ENCODE assay signal across 11 cellular contexts in genomic region chr1:15680131-15680530, GRCh38. TPM values are rescaled to one million over a fixed set of nuclear protein-coding genes. Genes with fewer than 3 reads are reported as not detected.
A peak's percentile ranks its signal among the peaks of the same experiment; 100 is the strongest.
DNase-seq lines count a peak whose midpoint lies in the region; TF ChIP-seq lines count a peak whose summit lies in the region.
"Had no signal": no experiment of that assay in that cellular context is flagged by ENCODE, and none has a peak within 500 bp of the region (broad histone marks: within the 10 kb centered on the region; RNA-seq: fewer than 3 reads in every experiment).

No MANE protein-coding gene starts in this region.

- H3K9ac ChIP-seq in endodermal cell (ENCODE audit: extremely low read depth, low read length, poor library complexity, severe bottlenecking) (no peak overlapping the region), trophoblast cell (ENCODE audit: low read length) (no peak overlapping the region), MM.1S (ENCODE audit: low read length) (no peak overlapping the region)

- no peaks in the 10 kb centered on the region for H4K20me1 ChIP-seq in MM.1S (ENCODE audit: insufficient read depth, low read length)

- H2AFZ ChIP-seq in trophoblast cell (ENCODE audit: insufficient read depth, low read length, poor library complexity) = no peak overlapping the region
- H2AFZ ChIP-seq in MM.1S (ENCODE audit: low read length) = no peak overlapping the region

- H3K9me2 ChIP-seq in MM.1S (replicated peaks; ENCODE audit: insufficient read depth, low read length) = no peaks in the 10 kb centered on the region

- H3K4me1 Mint-ChIP-seq in endodermal cell = peaks cover 10% of the 10 kb centered on the region

- peaks cover 17% of the 10 kb centered on the region for H3K79me1 ChIP-seq in trophoblast cell (ENCODE audit: low read length)

- no peaks in the 10 kb centered on the region for H3K4me1 ChIP-seq in endodermal cell (ENCODE audit: control insufficient read depth, insufficient read depth, low read length)
- H3K4me1 ChIP-seq in trophoblast cell (ENCODE audit: control insufficient read depth in 1 of 2, insufficient read depth in 2 of 2, low read length in 2 of 2) = peaks cover 16 to 25% of the 10 kb centered on the region in 2 experiments
- no peaks in the 10 kb centered on the region for H3K4me1 ChIP-seq in MM.1S (ENCODE audit: low read length)

- DNase-seq in AG20443 (ENCODE audit: low spot score) (peak; percentile 88), MG63 (peak; percentile 86), endodermal cell (no peak), trophoblast cell (peak; percentile 96 to 97), MM.1S (no peak), SW480 (ENCODE audit: low spot score) (no peak), cortex of kidney (lab: John Stamatoyannopoulos, UW) (no peak), AML-193 (lab: John Stamatoyannopoulos, UW) (no peak)
- DNase-seq: activated T-cell treated with anti-CD3 and anti-CD28 coated beads, Interleukin-2, amount 50 U/mL, for 4 hours; effector memory CD4-positive, alpha-beta T cell had no signal

- no peak overlapping the region for H3K4ac ChIP-seq in trophoblast cell (ENCODE audit: low read depth, low read length)

- 93 to 97% methylated on average over 11 of the region's 11 CpGs for WGBS in endodermal cell (ENCODE audit: insufficient coverage in 1 of 2, insufficient read length in 1 of 2), 2 experiments
- no CpG with 5 or more reads among the region's 11 CpGs for WGBS in trophoblast cell (ENCODE audit: extremely low coverage, insufficient coverage, insufficient read length)

- H3K27ac Mint-ChIP-seq in endodermal cell = peak overlapping the region; percentile 37
- H3K27ac Mint-ChIP-seq: progenitor cell of endocrine pancreas had no signal

- no peak overlapping the region for H4K12ac ChIP-seq in trophoblast cell (ENCODE audit: low read depth, low read length)

- H3K27me3 ChIP-seq in MG63 = no peaks in the 10 kb centered on the region
- H3K27me3 ChIP-seq in endodermal cell (ENCODE audit: control insufficient read depth, insufficient read depth, low read length, poor library complexity, severe bottlenecking) = no peaks in the 10 kb centered on the region
- H3K27me3 ChIP-seq in trophoblast cell (ENCODE audit: insufficient read depth, low read length) = no peaks in the 10 kb centered on the region
- no peaks in the 10 kb centered on the region for H3K27me3 ChIP-seq in MM.1S (replicated peaks; ENCODE audit: insufficient read depth, low read length)

- H3K36me3 ChIP-seq in MG63 = no peaks in the 10 kb centered on the region
- H3K36me3 ChIP-seq in endodermal cell (ENCODE audit: control insufficient read depth, insufficient read depth, low read length) = no peaks in the 10 kb centered on the region
- no peaks in the 10 kb centered on the region for H3K36me3 ChIP-seq in trophoblast cell (ENCODE audit: control insufficient read depth in 1 of 2, insufficient read depth in 2 of 2, low read length in 2 of 2)
- no peaks in the 10 kb centered on the region for H3K36me3 ChIP-seq in MM.1S (replicated peaks; ENCODE audit: insufficient read depth, low read length)

- no peak overlapping the region for H3K18ac ChIP-seq in trophoblast cell (ENCODE audit: low read length)

- H3K4me2 ChIP-seq in trophoblast cell (ENCODE audit: low read length) = no peak overlapping the region
- no peak overlapping the region for H3K4me2 ChIP-seq in MM.1S (ENCODE audit: low read depth, low read length)

- H3K14ac ChIP-seq in trophoblast cell (ENCODE audit: low read length) = no peak overlapping the region

- peaks cover 2% of the 10 kb centered on the region for H3K27me3 Mint-ChIP-seq in endodermal cell (ENCODE audit: insufficient read depth)
- H3K27me3 Mint-ChIP-seq: progenitor cell of endocrine pancreas had no signal

- peaks cover 4% of the 10 kb centered on the region for H3K36me3 Mint-ChIP-seq in endodermal cell (ENCODE audit: low read depth)

- H3K23ac ChIP-seq in trophoblast cell (ENCODE audit: low read length) = no peak overlapping the region

- H4K91ac ChIP-seq in trophoblast cell (ENCODE audit: low read depth, low read length) = no peak overlapping the region

- H4K8ac ChIP-seq in trophoblast cell (ENCODE audit: low read depth, low read length) = no peak overlapping the region

- no peak overlapping the region for H2BK5ac ChIP-seq in trophoblast cell (ENCODE audit: low read depth, low read length, poor library complexity)

- peaks cover 7% of the 10 kb centered on the region; the same call in 1 of the 2 replicates for H3F3A ChIP-seq in MM.1S (ENCODE audit: insufficient read depth, low read length)

- H3K4me3 Mint-ChIP-seq in endodermal cell = no peak overlapping the region
- H3K4me3 Mint-ChIP-seq: activated T-cell treated with anti-CD3 and anti-CD28 coated beads, Interleukin-2, amount 50 U/mL, for 4 hours had no signal

- H3K9me3 Mint-ChIP-seq in endodermal cell = peaks cover 28% of the 10 kb centered on the region
- H3K9me3 Mint-ChIP-seq: activated T-cell treated with anti-CD3 and anti-CD28 coated beads, Interleukin-2, amount 50 U/mL, for 4 hours had no signal

- H3K9me3 ChIP-seq in MG63 (peaks cover 5% of the 10 kb centered on the region; the same call in 1 of the 2 replicates), endodermal cell (ENCODE audit: control insufficient read depth, low read length) (peaks cover 42% of the 10 kb centered on the region), trophoblast cell (ENCODE audit: insufficient read depth, low read depth, low read length) (peaks cover 4% of the 10 kb centered on the region), MM.1S (replicated peaks; ENCODE audit: insufficient read depth, low read length) (no peaks in the 10 kb centered on the region)

- no peak for TF ChIP-seq CTCF in endodermal cell (conservative IDR thresholded peaks at IDR 0.05)
- no peak for TF ChIP-seq CTCF in MM.1S (IDR thresholded peaks at IDR 0.05; ENCODE audit: low read length)

- no peak overlapping the region for H2AK5ac ChIP-seq in trophoblast cell (ENCODE audit: low read length)

- H3K79me2 ChIP-seq in trophoblast cell (ENCODE audit: control insufficient read depth, insufficient read depth, low read length, poor library complexity) = peaks cover 10% of the 10 kb centered on the region
- H3K79me2 ChIP-seq in MM.1S (ENCODE audit: low read length) = peaks cover 6% of the 10 kb centered on the region

- H2BK120ac ChIP-seq in trophoblast cell (ENCODE audit: insufficient read depth, low read length, poor library complexity) = no peak overlapping the region

- H3K27ac ChIP-seq in endodermal cell (ENCODE audit: low read depth, low read length) = no peak overlapping the region
- H3K27ac ChIP-seq in trophoblast cell (ENCODE audit: low read depth, low read length) = no peak overlapping the region
- H3K27ac ChIP-seq in MM.1S (ENCODE audit: low read length) = no peak overlapping the region

- no peak overlapping the region for H2BK12ac ChIP-seq in trophoblast cell (ENCODE audit: low read length)

- H3K4me3 ChIP-seq in MG63 = no peak overlapping the region
- no peak overlapping the region for H3K4me3 ChIP-seq in endodermal cell (ENCODE audit: low read length)
- no peak overlapping the region for H3K4me3 ChIP-seq in trophoblast cell (ENCODE audit: low read depth, low read length)
- H3K4me3 ChIP-seq in MM.1S (ENCODE audit: low read length) = no peak overlapping the region

RNA-seq across cellular contexts. Expression of gene PLEKHM2, which starts 4.0 kb away (rescaled TPM):
- total RNA-seq in MG63 (2014; rRNA removed; shearing (Covaris generic); ENCODE audit: low replicate concordance) = 22.8 and 32.6 TPM in 2 replicates
- total RNA-seq in endodermal cell = 10 to 100 TPM; 46.9 to 50.4 TPM
- 41.0 TPM for polyA plus RNA-seq in endodermal cell (2013, experiment 1 of 2)
- 37.9 TPM for polyA plus RNA-seq in endodermal cell (2013, experiment 2 of 2)
- polyA plus RNA-seq in trophoblast cell (2013) = 53.4 and 55.2 TPM in 2 replicates

RNA-seq across cellular contexts. Expression of gene SLC25A34, which starts 55.9 kb away (rescaled TPM):
- not detected in 2 replicates for total RNA-seq in MG63 (2014; rRNA removed; shearing (Covaris generic); ENCODE audit: low replicate concordance)
- 1 to 10 TPM; 1.8 to 3.5 TPM for total RNA-seq in endodermal cell
- 1.4 TPM for polyA plus RNA-seq in endodermal cell (2013, experiment 1 of 2)
- polyA plus RNA-seq in endodermal cell (2013, experiment 2 of 2) = 0.95 TPM
- 0.42 and 0.44 TPM in 2 replicates for polyA plus RNA-seq in trophoblast cell (2013)

Comparison
In these comparisons a context has a peak if more than half of its experiments do, and no peak if none do; other contexts are left out.
1. DNase-seq: peak in AG20443 (single experiment), MG63 (single experiment) and trophoblast cell (2 of 2); none in endodermal cell (single experiment), MM.1S (single experiment), SW480 (single experiment), cortex of kidney (single experiment) and AML-193 (0 of 2).